Comparison of ENCODE assay signal across 23 cellular contexts in genomic region chr1:97565886-97566285, GRCh38.
"Had no signal": no experiment of that assay in that cellular context is flagged by ENCODE, and none has a peak within 500 bp of the region (broad histone marks: within the 10 kb centered on the region; RNA-seq: fewer than 3 reads in every experiment).

No MANE protein-coding gene starts in this region.

- DNase-seq: cortex of kidney; effector memory CD8-positive, alpha-beta T cell; erythroblast; esophagus squamous epithelium; gastrocnemius medialis; immature natural killer cell; natural killer cell; occipital lobe; ovary; posterior cingulate gyrus; psoas muscle; retina; right lobe of liver; small intestine; stimulated activated CD4-positive, alpha-beta T cell treated with anti-CD3 and anti-CD28 coated beads, Interleukin-15, amount 100 ng/mL, for 24 hours; stimulated activated CD4-positive, alpha-beta T cell treated with anti-CD3 and anti-CD28 coated beads, Interleukin-2, amount 100 ng/mL, for 48 hours; stimulated activated naive B cell treated with anti-CD40 and anti-IgM and Interleukin-4, amounts not matched to agents 10 μg/mL and 1 μg/mL and 100 μg/mL, for 72 hours; stimulated activated naive CD8-positive, alpha-beta T cell treated with anti-CD3 and anti-CD28 coated beads, Interleukin-15, amount 100 ng/mL, for 72 hours; transverse colon; upper lobe of right lung; uterus had no signal

- H3K36me3 ChIP-seq: gastrocnemius medialis, ovary, suprapubic skin, transverse colon, upper lobe of right lung, uterus had no signal

- H3K27ac ChIP-seq: esophagus squamous epithelium, gastrocnemius medialis, ovary, psoas muscle, right lobe of liver, suprapubic skin, transverse colon, upper lobe of right lung, uterus had no signal

- H3K4me3 ChIP-seq: esophagus squamous epithelium, gastrocnemius medialis, lung, ovary, psoas muscle, right lobe of liver, suprapubic skin, transverse colon, upper lobe of right lung, uterus had no signal

- H3K4me1 ChIP-seq: esophagus squamous epithelium, gastrocnemius medialis, psoas muscle, right lobe of liver, suprapubic skin, transverse colon, upper lobe of right lung, uterus had no signal

- H3K9me3 ChIP-seq: esophagus squamous epithelium, gastrocnemius medialis, ovary, psoas muscle, right lobe of liver, suprapubic skin, transverse colon, upper lobe of right lung, uterus had no signal

- H3K27me3 ChIP-seq: esophagus squamous epithelium, gastrocnemius medialis, ovary, right lobe of liver, suprapubic skin, transverse colon, upper lobe of right lung, uterus had no signal
